In genomic region chrX:24877854-24878650, GRCh38 we compare ENCODE assay signal across 21 cellular contexts.
DNase-seq lines count a peak whose midpoint lies in the region; ATAC-seq, FAIRE-seq and TF ChIP-seq lines count a peak whose summit lies in the region.
"Had no signal": no experiment of that assay in that cellular context is flagged by ENCODE, and none has a peak within 500 bp of the region (broad histone marks: within the 10 kb centered on the region; RNA-seq: fewer than 3 reads in every experiment).

No MANE protein-coding gene starts in this region.

- FAIRE-seq in astrocyte (lab: Jason Lieb, UNC): peak; percentile 94
- FAIRE-seq: GM18507, RCC 7860 had no signal

- POLR2A ChIA-PET in WTC11 (lab: Charles Lee): no interaction called here

- no peak overlapping the region for H3K27ac ChIP-seq in astrocyte (ENCODE audit: low read depth, low read length)
- H3K27ac ChIP-seq in mesodermal cell (ENCODE audit: low read depth, low read length, severe bottlenecking): peak overlapping the region; percentile 29
- H3K27ac ChIP-seq: BLaER1 treated with 17β-estradiol and CSF1 and Interleukin-3, amounts not matched to agents 10 nM and 100 nM; colonic mucosa; esophagus squamous epithelium; left ventricle myocardium inferior had no signal

- peaks cover 12% of the 10 kb centered on the region for H3K4me1 Mint-ChIP-seq in astrocyte (ENCODE audit: low read depth, unreplicated experiment)
- H3K4me1 Mint-ChIP-seq in WTC11: peaks cover 19% of the 10 kb centered on the region
- H3K4me1 Mint-ChIP-seq in activated T-helper 17 cell treated with anti-CD3 and anti-CD28 coated beads, Interleukin-2, amount 50 U/mL, for 72 hours: no peaks in the 10 kb centered on the region

- no peak overlapping the region for H3K4me2 ChIP-seq in astrocyte (ENCODE audit: low read length)
- H3K4me2 ChIP-seq: BLaER1 treated with 17β-estradiol and CSF1 and Interleukin-3, amounts not matched to agents 10 nM and 100 nM had no signal

- peak overlapping the region; percentile 15 for H3K4me3 Mint-ChIP-seq in astrocyte (ENCODE audit: unreplicated experiment)
- no peak overlapping the region for H3K4me3 Mint-ChIP-seq in WTC11
- no peak overlapping the region for H3K4me3 Mint-ChIP-seq in activated T-helper 17 cell treated with anti-CD3 and anti-CD28 coated beads, Interleukin-2, amount 50 U/mL, for 72 hours
- H3K4me3 Mint-ChIP-seq: activated naive CD8-positive, alpha-beta T cell; nephron had no signal

- ATAC-seq in WTC11 (no peak), GM21447 (IDR thresholded peaks at IDR 0.05; ENCODE audit: unreplicated experiment) (no peak), GM19452 (IDR thresholded peaks at IDR 0.05; ENCODE audit: unreplicated experiment) (no peak)
- ATAC-seq in activated T-helper 17 cell treated with anti-CD3 and anti-CD28 coated beads, Interleukin-2, amount 50 U/mL, for 72 hours (replicated peaks): no peak
- ATAC-seq: activated CD4-positive, CD25-positive, alpha-beta regulatory T cell treated with anti-CD3 and anti-CD28 coated beads, Interleukin-2, amount 50 U/mL, for 24 hours had no signal

- no peaks in the 10 kb centered on the region for H3K9me3 Mint-ChIP-seq in astrocyte (ENCODE audit: unreplicated experiment)
- H3K9me3 Mint-ChIP-seq in WTC11: no peaks in the 10 kb centered on the region
- H3K9me3 Mint-ChIP-seq in activated T-helper 17 cell treated with anti-CD3 and anti-CD28 coated beads, Interleukin-2, amount 50 U/mL, for 72 hours: no peaks in the 10 kb centered on the region
- H3K9me3 Mint-ChIP-seq: nephron had no signal

- H3K4me1 ChIP-seq in astrocyte (ENCODE audit: insufficient read depth, low read length): peaks cover 2% of the 10 kb centered on the region
- peaks cover 7% of the 10 kb centered on the region for H3K4me1 ChIP-seq in mesodermal cell (ENCODE audit: control insufficient read depth, insufficient read depth, low read length, poor library complexity, severe bottlenecking)
- H3K4me1 ChIP-seq: BLaER1 treated with 17β-estradiol and CSF1 and Interleukin-3, amounts not matched to agents 10 nM and 100 nM; colonic mucosa; esophagus squamous epithelium; left ventricle myocardium inferior had no signal

- H3K36me3 ChIP-seq in astrocyte (ENCODE audit: insufficient read depth, low read length) (no peaks in the 10 kb centered on the region), mesodermal cell (ENCODE audit: control insufficient read depth, insufficient read depth, low read length) (no peaks in the 10 kb centered on the region)
- H3K36me3 ChIP-seq: colonic mucosa, esophagus squamous epithelium, left ventricle myocardium inferior had no signal

- H4K20me1 ChIP-seq in astrocyte (ENCODE audit: insufficient read depth, low read length): no peaks in the 10 kb centered on the region

- no peaks in the 10 kb centered on the region for H3K79me2 ChIP-seq in astrocyte (ENCODE audit: insufficient read depth, low read length)

- no CpG with 5 or more reads among the region's 4 CpGs for WGBS in mesodermal cell (ENCODE audit: insufficient coverage in 2 of 2), 2 experiments

- H3K9me3 ChIP-seq in astrocyte (ENCODE audit: insufficient read depth, low read depth, low read length) (no peaks in the 10 kb centered on the region), mesodermal cell (ENCODE audit: control insufficient read depth, low read length) (no peaks in the 10 kb centered on the region)
- H3K9me3 ChIP-seq: BLaER1 treated with 17β-estradiol and CSF1 and Interleukin-3, amounts not matched to agents 10 nM and 100 nM; colonic mucosa; esophagus squamous epithelium; left ventricle myocardium inferior had no signal

- H3K36me3 Mint-ChIP-seq in astrocyte (ENCODE audit: low read depth, unreplicated experiment): no peaks in the 10 kb centered on the region
- no peaks in the 10 kb centered on the region for H3K36me3 Mint-ChIP-seq in WTC11
- H3K36me3 Mint-ChIP-seq in activated T-helper 17 cell treated with anti-CD3 and anti-CD28 coated beads, Interleukin-2, amount 50 U/mL, for 72 hours (ENCODE audit: low read depth): peaks cover 7% of the 10 kb centered on the region

- no peaks in the 10 kb centered on the region for H3K27me3 ChIP-seq in astrocyte (ENCODE audit: insufficient read depth, low read length)
- H3K27me3 ChIP-seq: colonic mucosa, esophagus squamous epithelium had no signal

- no peak overlapping the region for H3K4me3 ChIP-seq in GM12865 (ENCODE audit: low read depth, low read length)
- no peak overlapping the region for H3K4me3 ChIP-seq in astrocyte (ENCODE audit: insufficient read depth, low read depth, low read length)
- no peak overlapping the region for H3K4me3 ChIP-seq in mesodermal cell (ENCODE audit: extremely low read depth, insufficient read depth, low read length, poor library complexity, severe bottlenecking)
- H3K4me3 ChIP-seq: BLaER1 treated with 17β-estradiol and CSF1 and Interleukin-3, amounts not matched to agents 10 nM and 100 nM; colonic mucosa; esophagus squamous epithelium; left ventricle myocardium inferior had no signal

- peak overlapping the region; percentile 66 for H3K27ac Mint-ChIP-seq in astrocyte (ENCODE audit: unreplicated experiment)
- no peak overlapping the region for H3K27ac Mint-ChIP-seq in WTC11
- H3K27ac Mint-ChIP-seq in activated T-helper 17 cell treated with anti-CD3 and anti-CD28 coated beads, Interleukin-2, amount 50 U/mL, for 72 hours: no peak overlapping the region
- H3K27ac Mint-ChIP-seq: activated naive CD8-positive, alpha-beta T cell had no signal

- CTCF ChIA-PET in WTC11 (lab: Charles Lee): no interaction called here

- DNase-seq in GM12865 (ENCODE audit: low read depth) (peak; percentile 6), HT-29 (ENCODE audit: low spot score) (peak; percentile 25), astrocyte (ENCODE audit: low read depth) (peak; percentile 20), WTC11 (ENCODE audit: low spot score) (no peak)
- DNase-seq: colonic mucosa; esophagus squamous epithelium; hippocampal formation; left ventricle myocardium inferior; NCI-H1048; NCI-H446 treated with DMSO at 0.1 percent for 48 hours; stimulated activated naive CD4-positive, alpha-beta T cell had no signal

- no peak for TF ChIP-seq CTCF in GM12865 (IDR thresholded peaks at IDR 0.05; ENCODE audit: insufficient read depth, low read depth, low read length, missing control alignments)
- no peak for TF ChIP-seq CTCF in astrocyte (IDR thresholded peaks at IDR 0.05; ENCODE audit: insufficient read depth, low read depth, low read length)
- no peak for TF ChIP-seq CTCF in WTC11 (IDR thresholded peaks at IDR 0.05)

- no peaks in the 10 kb centered on the region for H3K27me3 Mint-ChIP-seq in astrocyte (ENCODE audit: low read depth, unreplicated experiment)
- H3K27me3 Mint-ChIP-seq in WTC11 (ENCODE audit: low read depth): no peaks in the 10 kb centered on the region
- no peaks in the 10 kb centered on the region for H3K27me3 Mint-ChIP-seq in activated T-helper 17 cell treated with anti-CD3 and anti-CD28 coated beads, Interleukin-2, amount 50 U/mL, for 72 hours
- H3K27me3 Mint-ChIP-seq: activated naive CD8-positive, alpha-beta T cell had no signal

- H2AFZ ChIP-seq in astrocyte (ENCODE audit: low read depth, low read length): no peak overlapping the region

- no peak overlapping the region for H3K9ac ChIP-seq in astrocyte (ENCODE audit: low read length)
- H3K9ac ChIP-seq: BLaER1 treated with 17β-estradiol and CSF1 and Interleukin-3, amounts not matched to agents 10 nM and 100 nM had no signal

TF ChIP-seq in WTC11, 78 proteins besides CTCF, POLR2A, EP300 and RAD21:
- TF ChIP-seq KAT7 (CRISPR knock-in tag; IDR thresholded peaks at IDR 0.05; ENCODE audit: borderline replicate concordance): no peak
- no peak for TF ChIP-seq FOXJ3 (CRISPR knock-in tag; IDR thresholded peaks at IDR 0.05; ENCODE audit: borderline replicate concordance)
- TF ChIP-seq ZNF416 (CRISPR knock-in tag; IDR thresholded peaks at IDR 0.05): no peak
- TF ChIP-seq JAZF1 (CRISPR knock-in tag; IDR thresholded peaks at IDR 0.05): no peak
- no peak for TF ChIP-seq ZNF219 (CRISPR knock-in tag; IDR thresholded peaks at IDR 0.05; ENCODE audit: borderline replicate concordance)
- TF ChIP-seq ATF1 (CRISPR knock-in tag; IDR thresholded peaks at IDR 0.05): no peak
- TF ChIP-seq ZBTB21 (CRISPR knock-in tag; IDR thresholded peaks at IDR 0.05; ENCODE audit: borderline replicate concordance): no peak
- TF ChIP-seq EMX1 (CRISPR knock-in tag; IDR thresholded peaks at IDR 0.05): no peak
- TF ChIP-seq USF1 (CRISPR knock-in tag; IDR thresholded peaks at IDR 0.05): no peak
- no peak for TF ChIP-seq SOX15 (CRISPR knock-in tag; IDR thresholded peaks at IDR 0.05)
- no peak for TF ChIP-seq TP53 (CRISPR knock-in tag; IDR thresholded peaks at IDR 0.05)
- TF ChIP-seq RELA (CRISPR knock-in tag; IDR thresholded peaks at IDR 0.05; ENCODE audit: borderline replicate concordance): no peak
